In genomic region chr9:131645078-131645776, GRCh38 we compare ENCODE assay signal across 10 cellular contexts.
DNase-seq lines count a peak whose midpoint lies in the region; ATAC-seq and TF ChIP-seq lines count a peak whose summit lies in the region.
"Had no signal": no experiment of that assay in that cellular context is flagged by ENCODE, and none has a peak within 500 bp of the region (broad histone marks: within the 10 kb centered on the region; RNA-seq: fewer than 3 reads in every experiment).

No MANE protein-coding gene starts in this region.

- in situ Hi-C loops in HAP-1 (cut with MboI; ENCODE audit: low sequenced_read_pairs) = no loop called here

- H3K9me3 Mint-ChIP-seq in activated T-cell treated with anti-CD3 and anti-CD28 coated beads, Interleukin-2, amount 50 U/mL, for 72 hours = no peaks in the 10 kb centered on the region
- H3K9me3 Mint-ChIP-seq in osteocyte (ENCODE audit: unreplicated experiment) = no peaks in the 10 kb centered on the region

- ATAC-seq in GM18520 (IDR thresholded peaks at IDR 0.05; ENCODE audit: unreplicated experiment) (peak; percentile 62), HG02798 (IDR thresholded peaks at IDR 0.05; ENCODE audit: poor library complexity, unreplicated experiment) (peak; percentile 47), HG02884 (IDR thresholded peaks at IDR 0.05; ENCODE audit: unreplicated experiment) (no peak)
- ATAC-seq in activated T-cell treated with anti-CD3 and anti-CD28 coated beads, Interleukin-2, amount 50 U/mL, for 72 hours (replicated peaks in 1 of 2) = peak; percentile 75 to 81
- ATAC-seq: gastroesophageal sphincter had no signal

- H3K36me3 Mint-ChIP-seq in activated T-cell treated with anti-CD3 and anti-CD28 coated beads, Interleukin-2, amount 50 U/mL, for 72 hours (ENCODE audit: insufficient read depth in 2 of 2) = peaks cover 16% of the 10 kb centered on the region in 2 donors
- peaks cover 21% of the 10 kb centered on the region for H3K36me3 Mint-ChIP-seq in osteocyte (ENCODE audit: unreplicated experiment)

- H3K27ac Mint-ChIP-seq in activated T-cell treated with anti-CD3 and anti-CD28 coated beads, Interleukin-2, amount 50 U/mL, for 72 hours = peak overlapping the region; percentile 77
- H3K27ac Mint-ChIP-seq in osteocyte (ENCODE audit: unreplicated experiment) = peak overlapping the region; percentile 47

- no peaks in the 10 kb centered on the region for H3K27me3 ChIP-seq in HAP-1 (ENCODE audit: low read depth)
- H3K27me3 ChIP-seq: gastroesophageal sphincter had no signal

- peaks cover 13% of the 10 kb centered on the region; the same call in 1 of the 2 replicates for H3K36me3 ChIP-seq in HAP-1 (replicated peaks)

- H3K9me3 ChIP-seq in HAP-1 = no peaks in the 10 kb centered on the region
- H3K9me3 ChIP-seq: gastroesophageal sphincter had no signal

- DNase-seq in activated T-cell treated with anti-CD3 and anti-CD28 coated beads, Interleukin-2, amount 50 U/mL, for 72 hours = peak; percentile 49 to 53
- DNase-seq in osteocyte (ENCODE audit: extremely low spot score, unreplicated experiment) (no peak), SHP77 (lab: John Stamatoyannopoulos, UW) (no peak), HAP-1 (ENCODE audit: low spot score in 2 of 2) (no peak)
- DNase-seq: activated gamma-delta T cell treated with Interleukin-2 at 50 U/mL for 16 hours; stimulated activated naive CD4-positive, alpha-beta T cell had no signal

- no peaks in the 10 kb centered on the region for H3K27me3 Mint-ChIP-seq in activated T-cell treated with anti-CD3 and anti-CD28 coated beads, Interleukin-2, amount 50 U/mL, for 72 hours (ENCODE audit: low read depth)
- H3K27me3 Mint-ChIP-seq in osteocyte (ENCODE audit: unreplicated experiment) = no peaks in the 10 kb centered on the region

- peaks cover 58% of the 10 kb centered on the region for H3K4me1 Mint-ChIP-seq in activated T-cell treated with anti-CD3 and anti-CD28 coated beads, Interleukin-2, amount 50 U/mL, for 72 hours (ENCODE audit: low read depth)
- H3K4me1 Mint-ChIP-seq in osteocyte (ENCODE audit: unreplicated experiment) = peaks cover 61% of the 10 kb centered on the region

- no peak for TF ChIP-seq CTCF in osteocyte (IDR thresholded peaks at IDR 0.05)

- H3K4me3 ChIP-seq in HAP-1 = no peak overlapping the region
- H3K4me3 ChIP-seq: gastroesophageal sphincter had no signal

- H3K4me3 Mint-ChIP-seq in activated T-cell treated with anti-CD3 and anti-CD28 coated beads, Interleukin-2, amount 50 U/mL, for 72 hours = peak overlapping the region; percentile 53 to 75
- no peak overlapping the region for H3K4me3 Mint-ChIP-seq in osteocyte (ENCODE audit: unreplicated experiment)

- H3K4me1 ChIP-seq in HAP-1 = no peaks in the 10 kb centered on the region

Comparison
In these comparisons a context has a peak if more than half of its experiments do, and no peak if none do; other contexts are left out.
1. DNase-seq: peak in activated T-cell treated with anti-CD3 and anti-CD28 coated beads, Interleukin-2, amount 50 U/mL, for 72 hours (2 of 2); none in osteocyte (single experiment), SHP77 (0 of 2) and HAP-1 (0 of 2).